1 cellular context compared by ENCODE assay signal in the genomic region with DNA sequence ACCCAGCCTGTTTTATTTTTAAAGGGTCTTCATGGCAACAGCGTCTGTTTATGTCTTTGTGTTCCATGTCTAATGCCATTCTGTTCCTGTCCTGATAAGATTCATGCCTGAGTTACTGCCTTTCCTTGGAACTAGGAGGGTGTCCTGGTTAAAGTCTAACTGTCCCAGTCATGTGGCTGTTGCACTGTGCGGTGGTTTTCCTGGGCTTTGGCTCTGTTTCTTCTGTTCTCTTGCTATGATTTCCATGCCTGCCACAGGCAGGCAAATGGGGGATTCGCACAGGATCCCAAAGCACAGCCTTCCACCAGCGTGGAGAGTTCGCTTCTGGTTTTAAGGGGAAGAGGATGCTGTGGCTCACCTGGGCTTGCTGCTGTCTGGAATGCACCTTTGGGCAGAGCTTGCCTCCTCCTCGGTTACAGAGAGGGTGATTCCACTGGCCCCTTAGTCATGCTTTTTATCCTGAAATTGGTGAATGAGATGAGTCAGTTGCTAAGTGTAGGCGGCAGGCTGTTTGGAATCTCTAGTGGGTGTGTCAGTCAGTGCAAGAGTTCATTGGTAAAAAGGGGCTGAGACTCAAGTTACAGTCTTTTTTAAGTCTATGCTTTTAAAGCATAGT.
TF ChIP-seq lines count a peak whose summit lies in the region.

No MANE protein-coding gene starts in this region.

TF ChIP-seq in K562, 482 proteins besides CTCF, POLR2A, EP300 and RAD21 (continued from another document and continues in another):
- TF ChIP-seq, protein P1, sequence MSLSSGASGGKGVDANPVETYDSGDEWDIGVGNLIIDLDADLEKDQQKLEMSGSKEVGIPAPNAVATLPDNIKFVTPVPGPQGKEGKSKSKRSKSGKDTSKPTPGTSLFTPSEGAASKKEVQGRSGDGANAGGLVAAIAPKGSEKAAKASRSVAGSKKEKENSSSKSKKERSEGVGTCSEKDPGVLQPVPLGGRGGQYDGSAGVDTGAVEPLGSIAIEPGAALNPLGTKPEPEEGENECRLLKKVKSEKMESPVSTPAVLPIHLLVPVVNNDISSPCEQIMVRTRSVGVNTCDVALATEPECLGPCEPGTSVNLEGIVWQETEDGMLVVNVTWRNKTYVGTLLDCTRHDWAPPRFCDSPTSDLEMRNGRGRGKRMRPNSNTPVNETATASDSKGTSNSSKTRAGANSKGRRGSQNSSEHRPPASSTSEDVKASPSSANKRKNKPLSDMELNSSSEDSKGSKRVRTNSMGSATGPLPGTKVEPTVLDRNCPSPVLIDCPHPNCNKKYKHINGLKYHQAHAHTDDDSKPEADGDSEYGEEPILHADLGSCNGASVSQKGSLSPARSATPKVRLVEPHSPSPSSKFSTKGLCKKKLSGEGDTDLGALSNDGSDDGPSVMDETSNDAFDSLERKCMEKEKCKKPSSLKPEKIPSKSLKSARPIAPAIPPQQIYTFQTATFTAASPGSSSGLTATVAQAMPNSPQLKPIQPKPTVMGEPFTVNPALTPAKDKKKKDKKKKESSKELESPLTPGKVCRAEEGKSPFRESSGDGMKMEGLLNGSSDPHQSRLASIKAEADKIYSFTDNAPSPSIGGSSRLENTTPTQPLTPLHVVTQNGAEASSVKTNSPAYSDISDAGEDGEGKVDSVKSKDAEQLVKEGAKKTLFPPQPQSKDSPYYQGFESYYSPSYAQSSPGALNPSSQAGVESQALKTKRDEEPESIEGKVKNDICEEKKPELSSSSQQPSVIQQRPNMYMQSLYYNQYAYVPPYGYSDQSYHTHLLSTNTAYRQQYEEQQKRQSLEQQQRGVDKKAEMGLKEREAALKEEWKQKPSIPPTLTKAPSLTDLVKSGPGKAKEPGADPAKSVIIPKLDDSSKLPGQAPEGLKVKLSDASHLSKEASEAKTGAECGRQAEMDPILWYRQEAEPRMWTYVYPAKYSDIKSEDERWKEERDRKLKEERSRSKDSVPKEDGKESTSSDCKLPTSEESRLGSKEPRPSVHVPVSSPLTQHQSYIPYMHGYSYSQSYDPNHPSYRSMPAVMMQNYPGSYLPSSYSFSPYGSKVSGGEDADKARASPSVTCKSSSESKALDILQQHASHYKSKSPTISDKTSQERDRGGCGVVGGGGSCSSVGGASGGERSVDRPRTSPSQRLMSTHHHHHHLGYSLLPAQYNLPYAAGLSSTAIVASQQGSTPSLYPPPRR (CRISPR knock-in tag; IDR thresholded peaks at IDR 0.05; ENCODE audit: borderline replicate concordance): no peak
- TF ChIP-seq, protein P2, sequence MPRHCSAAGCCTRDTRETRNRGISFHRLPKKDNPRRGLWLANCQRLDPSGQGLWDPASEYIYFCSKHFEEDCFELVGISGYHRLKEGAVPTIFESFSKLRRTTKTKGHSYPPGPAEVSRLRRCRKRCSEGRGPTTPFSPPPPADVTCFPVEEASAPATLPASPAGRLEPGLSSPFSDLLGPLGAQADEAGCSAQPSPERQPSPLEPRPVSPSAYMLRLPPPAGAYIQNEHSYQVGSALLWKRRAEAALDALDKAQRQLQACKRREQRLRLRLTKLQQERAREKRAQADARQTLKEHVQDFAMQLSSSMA (CRISPR knock-in tag; IDR thresholded peaks at IDR 0.05): no peak
- TF ChIP-seq, protein P3, sequence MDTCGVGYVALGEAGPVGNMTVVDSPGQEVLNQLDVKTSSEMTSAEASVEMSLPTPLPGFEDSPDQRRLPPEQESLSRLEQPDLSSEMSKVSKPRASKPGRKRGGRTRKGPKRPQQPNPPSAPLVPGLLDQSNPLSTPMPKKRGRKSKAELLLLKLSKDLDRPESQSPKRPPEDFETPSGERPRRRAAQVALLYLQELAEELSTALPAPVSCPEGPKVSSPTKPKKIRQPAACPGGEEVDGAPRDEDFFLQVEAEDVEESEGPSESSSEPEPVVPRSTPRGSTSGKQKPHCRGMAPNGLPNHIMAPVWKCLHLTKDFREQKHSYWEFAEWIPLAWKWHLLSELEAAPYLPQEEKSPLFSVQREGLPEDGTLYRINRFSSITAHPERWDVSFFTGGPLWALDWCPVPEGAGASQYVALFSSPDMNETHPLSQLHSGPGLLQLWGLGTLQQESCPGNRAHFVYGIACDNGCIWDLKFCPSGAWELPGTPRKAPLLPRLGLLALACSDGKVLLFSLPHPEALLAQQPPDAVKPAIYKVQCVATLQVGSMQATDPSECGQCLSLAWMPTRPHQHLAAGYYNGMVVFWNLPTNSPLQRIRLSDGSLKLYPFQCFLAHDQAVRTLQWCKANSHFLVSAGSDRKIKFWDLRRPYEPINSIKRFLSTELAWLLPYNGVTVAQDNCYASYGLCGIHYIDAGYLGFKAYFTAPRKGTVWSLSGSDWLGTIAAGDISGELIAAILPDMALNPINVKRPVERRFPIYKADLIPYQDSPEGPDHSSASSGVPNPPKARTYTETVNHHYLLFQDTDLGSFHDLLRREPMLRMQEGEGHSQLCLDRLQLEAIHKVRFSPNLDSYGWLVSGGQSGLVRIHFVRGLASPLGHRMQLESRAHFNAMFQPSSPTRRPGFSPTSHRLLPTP (IDR thresholded peaks at IDR 0.05; ENCODE audit: borderline replicate concordance, extremely low read depth, insufficient read length): no peak
- TF ChIP-seq MYNN (IDR thresholded peaks at IDR 0.05) (no peak), MYNN (CRISPR knock-in tag; IDR thresholded peaks at IDR 0.05) (no peak), ZKSCAN3 (CRISPR knock-in tag; IDR thresholded peaks at IDR 0.05) (no peak), COPS2 (conservative IDR thresholded peaks at IDR 0.05) (no peak), CBFA2T2 (conservative IDR thresholded peaks at IDR 0.05) (no peak), CEBPB (tag; IDR thresholded peaks at IDR 0.05) (no peak), POLR2B (IDR thresholded peaks at IDR 0.05; ENCODE audit: low read depth, partially characterized antibody) (no peak), MXI1 (IDR thresholded peaks at IDR 0.05; ENCODE audit: low read depth, low read length) (no peak), ZBTB1 (CRISPR knock-in tag; IDR thresholded peaks at IDR 0.05; ENCODE audit: borderline replicate concordance, low read depth) (no peak), EWSR1 (IDR thresholded peaks at IDR 0.05; ENCODE audit: borderline replicate concordance, low read depth, partially characterized antibody) (no peak), CHD1 (IDR thresholded peaks at IDR 0.05; ENCODE audit: low read length) (no peak), STAT5A (IDR thresholded peaks at IDR 0.05; ENCODE audit: borderline replicate concordance, low read length) (no peak; the same call in 1 of the 2 replicates)
- TF ChIP-seq, protein P4, sequence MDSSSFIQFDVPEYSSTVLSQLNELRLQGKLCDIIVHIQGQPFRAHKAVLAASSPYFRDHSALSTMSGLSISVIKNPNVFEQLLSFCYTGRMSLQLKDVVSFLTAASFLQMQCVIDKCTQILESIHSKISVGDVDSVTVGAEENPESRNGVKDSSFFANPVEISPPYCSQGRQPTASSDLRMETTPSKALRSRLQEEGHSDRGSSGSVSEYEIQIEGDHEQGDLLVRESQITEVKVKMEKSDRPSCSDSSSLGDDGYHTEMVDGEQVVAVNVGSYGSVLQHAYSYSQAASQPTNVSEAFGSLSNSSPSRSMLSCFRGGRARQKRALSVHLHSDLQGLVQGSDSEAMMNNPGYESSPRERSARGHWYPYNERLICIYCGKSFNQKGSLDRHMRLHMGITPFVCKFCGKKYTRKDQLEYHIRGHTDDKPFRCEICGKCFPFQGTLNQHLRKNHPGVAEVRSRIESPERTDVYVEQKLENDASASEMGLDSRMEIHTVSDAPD (CRISPR knock-in tag; IDR thresholded peaks at IDR 0.05): no peak
- TF ChIP-seq, protein P5, sequence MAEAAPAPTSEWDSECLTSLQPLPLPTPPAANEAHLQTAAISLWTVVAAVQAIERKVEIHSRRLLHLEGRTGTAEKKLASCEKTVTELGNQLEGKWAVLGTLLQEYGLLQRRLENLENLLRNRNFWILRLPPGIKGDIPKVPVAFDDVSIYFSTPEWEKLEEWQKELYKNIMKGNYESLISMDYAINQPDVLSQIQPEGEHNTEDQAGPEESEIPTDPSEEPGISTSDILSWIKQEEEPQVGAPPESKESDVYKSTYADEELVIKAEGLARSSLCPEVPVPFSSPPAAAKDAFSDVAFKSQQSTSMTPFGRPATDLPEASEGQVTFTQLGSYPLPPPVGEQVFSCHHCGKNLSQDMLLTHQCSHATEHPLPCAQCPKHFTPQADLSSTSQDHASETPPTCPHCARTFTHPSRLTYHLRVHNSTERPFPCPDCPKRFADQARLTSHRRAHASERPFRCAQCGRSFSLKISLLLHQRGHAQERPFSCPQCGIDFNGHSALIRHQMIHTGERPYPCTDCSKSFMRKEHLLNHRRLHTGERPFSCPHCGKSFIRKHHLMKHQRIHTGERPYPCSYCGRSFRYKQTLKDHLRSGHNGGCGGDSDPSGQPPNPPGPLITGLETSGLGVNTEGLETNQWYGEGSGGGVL (CRISPR knock-in tag; IDR thresholded peaks at IDR 0.05): no peak
- TF ChIP-seq, protein P6, sequence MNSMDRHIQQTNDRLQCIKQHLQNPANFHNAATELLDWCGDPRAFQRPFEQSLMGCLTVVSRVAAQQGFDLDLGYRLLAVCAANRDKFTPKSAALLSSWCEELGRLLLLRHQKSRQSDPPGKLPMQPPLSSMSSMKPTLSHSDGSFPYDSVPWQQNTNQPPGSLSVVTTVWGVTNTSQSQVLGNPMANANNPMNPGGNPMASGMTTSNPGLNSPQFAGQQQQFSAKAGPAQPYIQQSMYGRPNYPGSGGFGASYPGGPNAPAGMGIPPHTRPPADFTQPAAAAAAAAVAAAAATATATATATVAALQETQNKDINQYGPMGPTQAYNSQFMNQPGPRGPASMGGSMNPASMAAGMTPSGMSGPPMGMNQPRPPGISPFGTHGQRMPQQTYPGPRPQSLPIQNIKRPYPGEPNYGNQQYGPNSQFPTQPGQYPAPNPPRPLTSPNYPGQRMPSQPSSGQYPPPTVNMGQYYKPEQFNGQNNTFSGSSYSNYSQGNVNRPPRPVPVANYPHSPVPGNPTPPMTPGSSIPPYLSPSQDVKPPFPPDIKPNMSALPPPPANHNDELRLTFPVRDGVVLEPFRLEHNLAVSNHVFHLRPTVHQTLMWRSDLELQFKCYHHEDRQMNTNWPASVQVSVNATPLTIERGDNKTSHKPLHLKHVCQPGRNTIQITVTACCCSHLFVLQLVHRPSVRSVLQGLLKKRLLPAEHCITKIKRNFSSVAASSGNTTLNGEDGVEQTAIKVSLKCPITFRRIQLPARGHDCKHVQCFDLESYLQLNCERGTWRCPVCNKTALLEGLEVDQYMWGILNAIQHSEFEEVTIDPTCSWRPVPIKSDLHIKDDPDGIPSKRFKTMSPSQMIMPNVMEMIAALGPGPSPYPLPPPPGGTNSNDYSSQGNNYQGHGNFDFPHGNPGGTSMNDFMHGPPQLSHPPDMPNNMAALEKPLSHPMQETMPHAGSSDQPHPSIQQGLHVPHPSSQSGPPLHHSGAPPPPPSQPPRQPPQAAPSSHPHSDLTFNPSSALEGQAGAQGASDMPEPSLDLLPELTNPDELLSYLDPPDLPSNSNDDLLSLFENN (IDR thresholded peaks at IDR 0.05; ENCODE audit: low read depth in 2 of 2, low read length in 2 of 2): no peak
- TF ChIP-seq, protein P7, sequence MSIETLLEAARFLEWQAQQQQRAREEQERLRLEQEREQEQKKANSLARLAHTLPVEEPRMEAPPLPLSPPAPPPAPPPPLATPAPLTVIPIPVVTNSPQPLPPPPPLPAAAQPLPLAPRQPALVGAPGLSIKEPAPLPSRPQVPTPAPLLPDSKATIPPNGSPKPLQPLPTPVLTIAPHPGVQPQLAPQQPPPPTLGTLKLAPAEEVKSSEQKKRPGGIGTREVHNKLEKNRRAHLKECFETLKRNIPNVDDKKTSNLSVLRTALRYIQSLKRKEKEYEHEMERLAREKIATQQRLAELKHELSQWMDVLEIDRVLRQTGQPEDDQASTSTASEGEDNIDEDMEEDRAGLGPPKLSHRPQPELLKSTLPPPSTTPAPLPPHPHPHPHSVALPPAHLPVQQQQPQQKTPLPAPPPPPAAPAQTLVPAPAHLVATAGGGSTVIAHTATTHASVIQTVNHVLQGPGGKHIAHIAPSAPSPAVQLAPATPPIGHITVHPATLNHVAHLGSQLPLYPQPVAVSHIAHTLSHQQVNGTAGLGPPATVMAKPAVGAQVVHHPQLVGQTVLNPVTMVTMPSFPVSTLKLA (conservative IDR thresholded peaks at IDR 0.05): peak in 1 of 2 experiments; percentile 33; a peak in 1 of 4 replicates
- TF ChIP-seq, protein P8, sequence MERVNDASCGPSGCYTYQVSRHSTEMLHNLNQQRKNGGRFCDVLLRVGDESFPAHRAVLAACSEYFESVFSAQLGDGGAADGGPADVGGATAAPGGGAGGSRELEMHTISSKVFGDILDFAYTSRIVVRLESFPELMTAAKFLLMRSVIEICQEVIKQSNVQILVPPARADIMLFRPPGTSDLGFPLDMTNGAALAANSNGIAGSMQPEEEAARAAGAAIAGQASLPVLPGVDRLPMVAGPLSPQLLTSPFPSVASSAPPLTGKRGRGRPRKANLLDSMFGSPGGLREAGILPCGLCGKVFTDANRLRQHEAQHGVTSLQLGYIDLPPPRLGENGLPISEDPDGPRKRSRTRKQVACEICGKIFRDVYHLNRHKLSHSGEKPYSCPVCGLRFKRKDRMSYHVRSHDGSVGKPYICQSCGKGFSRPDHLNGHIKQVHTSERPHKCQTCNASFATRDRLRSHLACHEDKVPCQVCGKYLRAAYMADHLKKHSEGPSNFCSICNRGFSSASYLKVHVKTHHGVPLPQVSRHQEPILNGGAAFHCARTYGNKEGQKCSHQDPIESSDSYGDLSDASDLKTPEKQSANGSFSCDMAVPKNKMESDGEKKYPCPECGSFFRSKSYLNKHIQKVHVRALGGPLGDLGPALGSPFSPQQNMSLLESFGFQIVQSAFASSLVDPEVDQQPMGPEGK (CRISPR knock-in tag; IDR thresholded peaks at IDR 0.05; ENCODE audit: borderline replicate concordance): no peak
- TF ChIP-seq, protein P9, sequence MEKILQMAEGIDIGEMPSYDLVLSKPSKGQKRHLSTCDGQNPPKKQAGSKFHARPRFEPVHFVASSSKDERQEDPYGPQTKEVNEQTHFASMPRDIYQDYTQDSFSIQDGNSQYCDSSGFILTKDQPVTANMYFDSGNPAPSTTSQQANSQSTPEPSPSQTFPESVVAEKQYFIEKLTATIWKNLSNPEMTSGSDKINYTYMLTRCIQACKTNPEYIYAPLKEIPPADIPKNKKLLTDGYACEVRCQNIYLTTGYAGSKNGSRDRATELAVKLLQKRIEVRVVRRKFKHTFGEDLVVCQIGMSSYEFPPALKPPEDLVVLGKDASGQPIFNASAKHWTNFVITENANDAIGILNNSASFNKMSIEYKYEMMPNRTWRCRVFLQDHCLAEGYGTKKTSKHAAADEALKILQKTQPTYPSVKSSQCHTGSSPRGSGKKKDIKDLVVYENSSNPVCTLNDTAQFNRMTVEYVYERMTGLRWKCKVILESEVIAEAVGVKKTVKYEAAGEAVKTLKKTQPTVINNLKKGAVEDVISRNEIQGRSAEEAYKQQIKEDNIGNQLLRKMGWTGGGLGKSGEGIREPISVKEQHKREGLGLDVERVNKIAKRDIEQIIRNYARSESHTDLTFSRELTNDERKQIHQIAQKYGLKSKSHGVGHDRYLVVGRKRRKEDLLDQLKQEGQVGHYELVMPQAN (IDR thresholded peaks at IDR 0.05; ENCODE audit: borderline replicate concordance): no peak; the same call in 1 of the 2 replicates
- TF ChIP-seq, protein P10, sequence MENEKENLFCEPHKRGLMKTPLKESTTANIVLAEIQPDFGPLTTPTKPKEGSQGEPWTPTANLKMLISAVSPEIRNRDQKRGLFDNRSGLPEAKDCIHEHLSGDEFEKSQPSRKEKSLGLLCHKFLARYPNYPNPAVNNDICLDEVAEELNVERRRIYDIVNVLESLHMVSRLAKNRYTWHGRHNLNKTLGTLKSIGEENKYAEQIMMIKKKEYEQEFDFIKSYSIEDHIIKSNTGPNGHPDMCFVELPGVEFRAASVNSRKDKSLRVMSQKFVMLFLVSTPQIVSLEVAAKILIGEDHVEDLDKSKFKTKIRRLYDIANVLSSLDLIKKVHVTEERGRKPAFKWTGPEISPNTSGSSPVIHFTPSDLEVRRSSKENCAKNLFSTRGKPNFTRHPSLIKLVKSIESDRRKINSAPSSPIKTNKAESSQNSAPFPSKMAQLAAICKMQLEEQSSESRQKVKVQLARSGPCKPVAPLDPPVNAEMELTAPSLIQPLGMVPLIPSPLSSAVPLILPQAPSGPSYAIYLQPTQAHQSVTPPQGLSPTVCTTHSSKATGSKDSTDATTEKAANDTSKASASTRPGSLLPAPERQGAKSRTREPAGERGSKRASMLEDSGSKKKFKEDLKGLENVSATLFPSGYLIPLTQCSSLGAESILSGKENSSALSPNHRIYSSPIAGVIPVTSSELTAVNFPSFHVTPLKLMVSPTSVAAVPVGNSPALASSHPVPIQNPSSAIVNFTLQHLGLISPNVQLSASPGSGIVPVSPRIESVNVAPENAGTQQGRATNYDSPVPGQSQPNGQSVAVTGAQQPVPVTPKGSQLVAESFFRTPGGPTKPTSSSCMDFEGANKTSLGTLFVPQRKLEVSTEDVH (IDR thresholded peaks at IDR 0.05; ENCODE audit: low read depth, partially characterized antibody): no peak
